ENCODE assay signal across 1 cellular context in the genomic region with DNA sequence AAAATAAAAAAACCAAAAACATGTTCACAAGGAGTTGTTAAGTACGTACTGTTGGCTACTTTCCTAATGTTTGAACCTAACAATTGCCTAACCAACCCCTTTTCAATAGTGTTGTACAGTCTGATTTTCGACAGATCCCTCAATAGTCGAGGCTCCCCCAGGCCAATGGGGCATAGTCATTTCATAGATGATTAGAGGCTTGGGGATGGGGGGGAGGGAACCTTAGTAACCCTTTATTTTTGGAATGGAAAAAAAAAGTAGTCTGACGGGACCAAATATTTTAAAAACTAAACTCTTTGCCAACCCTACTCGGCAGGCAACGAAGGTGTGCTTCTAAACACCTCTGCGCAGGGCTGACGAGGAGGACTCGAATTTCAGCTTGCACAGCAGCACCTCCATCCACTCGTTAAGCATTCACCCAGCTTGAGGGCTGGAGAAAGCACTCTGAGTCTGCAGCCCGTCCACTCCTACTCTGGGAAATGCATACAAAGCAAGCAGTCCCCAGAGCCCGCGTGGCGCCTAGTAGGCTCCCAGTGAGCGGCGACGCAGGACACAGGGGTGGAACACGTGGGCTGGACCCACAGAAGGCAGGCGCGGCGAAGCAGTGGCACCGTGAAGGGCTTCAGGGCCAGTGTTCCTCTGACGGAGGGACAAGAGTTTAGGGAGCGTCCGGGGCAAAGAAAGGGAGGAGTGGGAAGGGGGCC.
TF ChIP-seq lines count a peak whose summit lies in the region.

No MANE protein-coding gene starts in this region.

TF ChIP-seq in HepG2, 621 proteins besides CTCF, POLR2A, EP300 and RAD21 (continued from another document and continues in another):
- TF ChIP-seq ZNF512B (CRISPR knock-in tag; IDR thresholded peaks at IDR 0.05; ENCODE audit: borderline replicate concordance) (no peak), MTF1 (CRISPR knock-in tag; IDR thresholded peaks at IDR 0.05) (no peak), ISX (CRISPR knock-in tag; conservative IDR thresholded peaks at IDR 0.05) (no peak), CEBPB (IDR thresholded peaks at IDR 0.05; ENCODE audit: borderline replicate concordance, low read depth, low read length) (no peak), ZNF878 (CRISPR knock-in tag; IDR thresholded peaks at IDR 0.05) (no peak), HMG20A (CRISPR knock-in tag; IDR thresholded peaks at IDR 0.05; ENCODE audit: borderline replicate concordance) (peak; percentile 13; the same call in 1 of the 2 replicates), CREB1 (IDR thresholded peaks at IDR 0.05) (no peak), CREB1 (CRISPR knock-in tag; IDR thresholded peaks at IDR 0.05) (no peak), ZSCAN20 (CRISPR knock-in tag; IDR thresholded peaks at IDR 0.05; ENCODE audit: borderline replicate concordance) (no peak), ZNF431 (CRISPR knock-in tag; IDR thresholded peaks at IDR 0.05; ENCODE audit: borderline replicate concordance, low read depth) (no peak), HES4 (CRISPR knock-in tag; IDR thresholded peaks at IDR 0.05; ENCODE audit: borderline replicate concordance) (peak; percentile 62; the same call in 1 of the 2 replicates), ZNF136 (CRISPR knock-in tag; IDR thresholded peaks at IDR 0.05; ENCODE audit: low read depth) (no peak), NFATC3 (CRISPR knock-in tag; IDR thresholded peaks at IDR 0.05) (no peak), HOXD1 (CRISPR knock-in tag; IDR thresholded peaks at IDR 0.05) (no peak), TERF1 (CRISPR knock-in tag; IDR thresholded peaks at IDR 0.05) (no peak), FOXO1 (CRISPR knock-in tag; IDR thresholded peaks at IDR 0.05) (no peak), SRSF4 (IDR thresholded peaks at IDR 0.05; ENCODE audit: low read depth, low read length, poor library complexity, severe bottlenecking) (no peak), TBX3 (IDR thresholded peaks at IDR 0.05; ENCODE audit: borderline replicate concordance) (no peak), NFE2 (CRISPR knock-in tag; IDR thresholded peaks at IDR 0.05) (no peak), TARDBP (CRISPR knock-in tag; IDR thresholded peaks at IDR 0.05) (no peak), HDAC1 (CRISPR knock-in tag; IDR thresholded peaks at IDR 0.05) (no peak), KLF13 (CRISPR knock-in tag; IDR thresholded peaks at IDR 0.05) (peak; percentile 51; the same call in 1 of the 2 replicates), PRDM4 (CRISPR knock-in tag; IDR thresholded peaks at IDR 0.05; ENCODE audit: borderline replicate concordance) (no peak), ZNF256 (CRISPR knock-in tag; conservative IDR thresholded peaks at IDR 0.05) (no peak; the same call in 1 of the 2 replicates), ZNF569 (CRISPR knock-in tag; IDR thresholded peaks at IDR 0.05; ENCODE audit: borderline replicate concordance) (no peak), ZNF841 (CRISPR knock-in tag; IDR thresholded peaks at IDR 0.05; ENCODE audit: borderline replicate concordance) (no peak), ZBED4 (CRISPR knock-in tag; IDR thresholded peaks at IDR 0.05; ENCODE audit: borderline replicate concordance) (no peak), ZNF572 (CRISPR knock-in tag; IDR thresholded peaks at IDR 0.05) (no peak), ZNF7 (CRISPR knock-in tag; IDR thresholded peaks at IDR 0.05) (no peak), THAP9 (CRISPR knock-in tag; IDR thresholded peaks at IDR 0.05; ENCODE audit: borderline replicate concordance) (0 out of 2 replicates have a peak, but pooled peaks have one; percentile 30), ZNF160 (CRISPR knock-in tag; IDR thresholded peaks at IDR 0.05) (no peak), ERF (CRISPR knock-in tag; IDR thresholded peaks at IDR 0.05) (no peak), SOX6 (IDR thresholded peaks at IDR 0.05) (no peak), SOX6 (CRISPR knock-in tag; IDR thresholded peaks at IDR 0.05) (no peak), HNRNPLL (IDR thresholded peaks at IDR 0.05; ENCODE audit: low read depth, low read length, poor library complexity, severe bottlenecking) (no peak), TCF12 (IDR thresholded peaks at IDR 0.05) (no peak), TCF12 (CRISPR knock-in tag; IDR thresholded peaks at IDR 0.05) (no peak), GATAD2A (CRISPR knock-in tag; IDR thresholded peaks at IDR 0.05) (peak; percentile 29; the same call in 1 of the 2 replicates), ZNF605 (CRISPR knock-in tag; IDR thresholded peaks at IDR 0.05) (peak; percentile 80), PHF20 (CRISPR knock-in tag; IDR thresholded peaks at IDR 0.05) (no peak)
- TF ChIP-seq, protein P1, sequence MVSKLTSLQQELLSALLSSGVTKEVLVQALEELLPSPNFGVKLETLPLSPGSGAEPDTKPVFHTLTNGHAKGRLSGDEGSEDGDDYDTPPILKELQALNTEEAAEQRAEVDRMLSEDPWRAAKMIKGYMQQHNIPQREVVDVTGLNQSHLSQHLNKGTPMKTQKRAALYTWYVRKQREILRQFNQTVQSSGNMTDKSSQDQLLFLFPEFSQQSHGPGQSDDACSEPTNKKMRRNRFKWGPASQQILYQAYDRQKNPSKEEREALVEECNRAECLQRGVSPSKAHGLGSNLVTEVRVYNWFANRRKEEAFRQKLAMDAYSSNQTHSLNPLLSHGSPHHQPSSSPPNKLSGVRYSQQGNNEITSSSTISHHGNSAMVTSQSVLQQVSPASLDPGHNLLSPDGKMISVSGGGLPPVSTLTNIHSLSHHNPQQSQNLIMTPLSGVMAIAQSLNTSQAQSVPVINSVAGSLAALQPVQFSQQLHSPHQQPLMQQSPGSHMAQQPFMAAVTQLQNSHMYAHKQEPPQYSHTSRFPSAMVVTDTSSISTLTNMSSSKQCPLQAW (CRISPR knock-in tag; IDR thresholded peaks at IDR 0.05): no peak
- TF ChIP-seq, protein P2, sequence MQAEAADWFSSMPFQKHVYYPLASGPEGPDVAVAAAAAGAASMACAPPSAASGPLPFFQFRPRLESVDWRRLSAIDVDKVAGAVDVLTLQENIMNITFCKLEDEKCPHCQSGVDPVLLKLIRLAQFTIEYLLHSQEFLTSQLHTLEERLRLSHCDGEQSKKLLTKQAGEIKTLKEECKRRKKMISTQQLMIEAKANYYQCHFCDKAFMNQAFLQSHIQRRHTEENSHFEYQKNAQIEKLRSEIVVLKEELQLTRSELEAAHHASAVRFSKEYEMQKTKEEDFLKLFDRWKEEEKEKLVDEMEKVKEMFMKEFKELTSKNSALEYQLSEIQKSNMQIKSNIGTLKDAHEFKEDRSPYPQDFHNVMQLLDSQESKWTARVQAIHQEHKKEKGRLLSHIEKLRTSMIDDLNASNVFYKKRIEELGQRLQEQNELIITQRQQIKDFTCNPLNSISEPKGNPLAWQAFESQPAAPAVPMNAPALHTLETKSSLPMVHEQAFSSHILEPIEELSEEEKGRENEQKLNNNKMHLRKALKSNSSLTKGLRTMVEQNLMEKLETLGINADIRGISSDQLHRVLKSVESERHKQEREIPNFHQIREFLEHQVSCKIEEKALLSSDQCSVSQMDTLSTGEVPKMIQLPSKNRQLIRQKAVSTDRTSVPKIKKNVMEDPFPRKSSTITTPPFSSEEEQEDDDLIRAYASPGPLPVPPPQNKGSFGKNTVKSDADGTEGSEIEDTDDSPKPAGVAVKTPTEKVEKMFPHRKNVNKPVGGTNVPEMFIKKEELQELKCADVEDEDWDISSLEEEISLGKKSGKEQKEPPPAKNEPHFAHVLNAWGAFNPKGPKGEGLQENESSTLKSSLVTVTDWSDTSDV (CRISPR knock-in tag; IDR thresholded peaks at IDR 0.05): no peak
- TF ChIP-seq, protein P3, sequence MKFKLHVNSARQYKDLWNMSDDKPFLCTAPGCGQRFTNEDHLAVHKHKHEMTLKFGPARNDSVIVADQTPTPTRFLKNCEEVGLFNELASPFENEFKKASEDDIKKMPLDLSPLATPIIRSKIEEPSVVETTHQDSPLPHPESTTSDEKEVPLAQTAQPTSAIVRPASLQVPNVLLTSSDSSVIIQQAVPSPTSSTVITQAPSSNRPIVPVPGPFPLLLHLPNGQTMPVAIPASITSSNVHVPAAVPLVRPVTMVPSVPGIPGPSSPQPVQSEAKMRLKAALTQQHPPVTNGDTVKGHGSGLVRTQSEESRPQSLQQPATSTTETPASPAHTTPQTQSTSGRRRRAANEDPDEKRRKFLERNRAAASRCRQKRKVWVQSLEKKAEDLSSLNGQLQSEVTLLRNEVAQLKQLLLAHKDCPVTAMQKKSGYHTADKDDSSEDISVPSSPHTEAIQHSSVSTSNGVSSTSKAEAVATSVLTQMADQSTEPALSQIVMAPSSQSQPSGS (CRISPR knock-in tag; IDR thresholded peaks at IDR 0.05): 0 out of 2 replicates have a peak, but pooled peaks have one; percentile 29
